In the genomic region with DNA sequence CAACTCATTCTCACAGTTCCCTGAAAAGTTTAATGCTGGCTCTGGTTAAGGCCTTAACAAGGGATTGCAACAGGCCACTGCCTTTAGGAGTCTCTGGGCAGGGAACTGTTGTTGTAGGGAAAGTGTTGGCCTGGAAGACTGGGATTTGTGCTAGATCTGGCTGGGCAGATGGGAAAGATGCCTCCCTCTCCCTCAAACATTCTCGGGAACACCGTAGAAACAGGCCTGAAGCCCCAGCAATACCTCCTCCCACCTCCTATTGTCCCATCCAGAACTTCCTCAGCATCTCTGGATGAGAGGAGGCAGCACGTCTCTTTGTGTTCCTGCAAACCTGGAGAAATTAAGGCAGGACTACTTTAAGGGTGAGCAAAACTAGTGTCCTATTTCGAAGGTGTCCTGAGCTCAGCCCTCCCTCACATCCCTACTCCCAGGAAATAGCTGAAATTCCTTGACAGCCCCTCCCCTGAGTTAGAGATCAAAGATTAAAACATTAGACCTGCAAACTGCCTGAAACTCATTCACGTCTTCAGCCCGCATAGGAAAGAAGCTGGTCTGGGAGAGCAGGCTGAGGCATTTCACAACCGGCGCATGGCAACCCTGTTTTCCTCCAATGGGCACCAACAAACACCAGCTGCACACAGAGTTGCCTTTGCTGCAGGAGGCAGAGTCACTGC, we compare ENCODE assay signal across 8 cellular contexts. TPM values are rescaled to one million over a fixed set of nuclear protein-coding genes. Genes with fewer than 3 reads are reported as not detected.
DNase-seq lines count a peak whose midpoint lies in the region; ATAC-seq, FAIRE-seq and TF ChIP-seq lines count a peak whose summit lies in the region.

No MANE protein-coding gene starts in this region.

- H3K4me3 ChIP-seq in psoas muscle: no peak overlapping the region

- H3K27ac ChIP-seq in foreskin keratinocyte: peak overlapping the region; percentile 9
- H3K27ac ChIP-seq in psoas muscle: peak overlapping the region; percentile 58

- peak; percentile 78 for FAIRE-seq in GM12892 (lab: Jason Lieb, UNC)

- H3K4me1 ChIP-seq in foreskin keratinocyte (peaks cover 8% of the 10 kb centered on the region), psoas muscle (peaks cover 11% of the 10 kb centered on the region)

- no peak for TF ChIP-seq POLR2A in GM12892 (IDR thresholded peaks at IDR 0.05; ENCODE audit: low read depth, low read length)

- H3K27me3 ChIP-seq in foreskin keratinocyte (no peaks in the 10 kb centered on the region), psoas muscle (ENCODE audit: insufficient read depth in 3 of 3, low read length in 2 of 3) (no peaks in the 10 kb centered on the region)

- peak; percentile 91 for ATAC-seq in foreskin keratinocyte
- ATAC-seq in psoas muscle: peak; percentile 22 to 83 (median 70)
- ATAC-seq in HG02798 (IDR thresholded peaks at IDR 0.05; ENCODE audit: poor library complexity, unreplicated experiment): no peak
- no peak for ATAC-seq in HG03108 (IDR thresholded peaks at IDR 0.05; ENCODE audit: unreplicated experiment)

- no peaks in the 10 kb centered on the region for H3K36me3 ChIP-seq in psoas muscle (ENCODE audit: insufficient read depth in 1 of 2, low read depth in 1 of 2)

- TF ChIP-seq CTCF in foreskin keratinocyte (conservative IDR thresholded peaks at IDR 0.05): no peak
- no peak for TF ChIP-seq CTCF in psoas muscle (IDR thresholded peaks at IDR 0.05)

- intact Hi-C loops in psoas muscle (cut with DNase I): no loop called here

- WGBS in psoas muscle, 3 donors: 29 to 36% (median 29%) methylated on average over 8 of the region's 8 CpGs

- H3K9me3 ChIP-seq in psoas muscle: no peaks in the 10 kb centered on the region

- DNase-seq in GM12892 (ENCODE audit: insufficient read length) (no peak), RPMI7951 (ENCODE audit: low read depth) (peak; percentile 44), foreskin keratinocyte (peak; percentile 77 to 87), psoas muscle (peak; percentile 51 to 75), NCI-H524 treated with DMSO at 0.1 percent for 48 hours (lab: John Stamatoyannopoulos, UW) (no peak), activated gamma-delta T cell (lab: John Stamatoyannopoulos, UW) (no peak)

RNA-seq across cellular contexts. Expression of gene MAP3K8, which starts 10.9 kb away (rescaled TPM):
- polyA plus RNA-seq in GM12892 (2012; ENCODE audit: missing spikeins): 62.9 TPM
- total RNA-seq in RPMI7951 (2014; rRNA removed; shearing (Covaris generic)): 3.9 and 5.4 TPM in 2 replicates
- 1.2 and 2.1 TPM in 2 replicates for total RNA-seq in foreskin keratinocyte
- polyA plus RNA-seq in foreskin keratinocyte: 1.5 and 1.8 TPM in 2 replicates
- total RNA-seq in psoas muscle: 1 to 10 TPM; 3.0 to 8.3 (median 4.6) TPM
- polyA plus RNA-seq in psoas muscle: 1 to 10 TPM; 2.4 to 4.4 (median 3.9) TPM

Comparison
In these comparisons a context has a peak if more than half of its experiments do, and no peak if none do; other contexts are left out.
1. DNase-seq: peak in RPMI7951 (single experiment), foreskin keratinocyte (2 of 2) and psoas muscle (2 of 2); none in GM12892 (single experiment), NCI-H524 treated with DMSO at 0.1 percent for 48 hours (single experiment) and activated gamma-delta T cell (single experiment).
2. ATAC-seq: peak in foreskin keratinocyte (single experiment) and psoas muscle (4 of 4); none in HG02798 (single experiment) and HG03108 (single experiment).